ENCODE assay signal across 1 cellular context in the genomic region with DNA sequence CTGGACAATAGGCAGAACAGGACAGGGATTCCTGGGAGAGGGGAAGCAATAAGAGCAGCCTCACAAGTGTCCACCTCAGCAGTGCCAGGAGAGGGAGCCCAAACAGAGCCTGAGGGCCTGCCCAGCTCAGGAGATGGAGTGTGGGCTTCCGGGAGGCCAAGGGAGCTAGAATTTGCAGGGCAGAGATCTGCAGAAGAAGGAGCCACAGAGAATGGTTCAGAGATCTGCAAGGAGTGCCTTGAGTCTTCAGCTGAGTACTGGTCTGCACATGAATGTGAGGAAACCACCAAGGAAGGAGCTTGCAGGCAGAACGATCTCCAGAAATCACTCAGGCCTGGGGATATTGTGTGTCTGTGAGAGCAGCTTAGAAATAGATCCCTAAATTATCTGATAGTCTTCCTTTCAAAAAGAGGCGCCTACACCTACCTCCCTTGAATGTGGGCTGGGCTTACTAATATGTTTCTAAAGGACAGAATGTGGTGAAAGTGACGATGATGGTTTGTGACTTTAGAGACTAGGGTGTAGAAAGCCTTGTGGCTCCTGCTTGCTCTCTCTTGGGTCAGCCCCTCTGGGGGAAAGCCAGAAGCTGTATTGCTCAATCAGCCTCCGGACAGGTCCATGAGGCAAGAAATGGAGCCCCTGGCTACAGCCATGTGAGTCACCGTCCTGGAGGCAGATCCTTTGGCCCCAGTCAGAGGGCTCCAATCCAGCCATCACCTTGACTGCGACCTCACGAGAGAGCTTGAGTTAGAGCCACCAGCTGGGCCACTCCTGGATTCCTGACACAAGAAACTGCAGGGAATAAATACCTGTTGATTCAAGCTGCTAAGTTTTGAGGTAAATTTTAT.
TF ChIP-seq lines count a peak whose summit lies in the region.

No MANE protein-coding gene starts in this region.

TF ChIP-seq in SK-N-SH, 30 proteins besides CTCF, POLR2A, EP300 and RAD21:
- TF ChIP-seq RCOR1 (IDR thresholded peaks at IDR 0.05; ENCODE audit: low read length) (no peak), SMC3 (IDR thresholded peaks at IDR 0.05; ENCODE audit: low read depth, low read length) (peak; percentile 82), MXI1 (IDR thresholded peaks at IDR 0.05; ENCODE audit: low read depth, low read length) (no peak), EZH2phosphoT487 (IDR thresholded peaks at IDR 0.05; ENCODE audit: borderline replicate concordance, low read depth) (no peak), FOSL2 (IDR thresholded peaks at IDR 0.05; ENCODE audit: borderline replicate concordance, low read depth) (no peak), POLR2AphosphoS5 (IDR thresholded peaks at IDR 0.05; ENCODE audit: low read depth, low read length) (no peak), TCF12 (IDR thresholded peaks at IDR 0.05) (peak; percentile 20; the same call in 1 of the 2 replicates), SIN3A (IDR thresholded peaks at IDR 0.05; ENCODE audit: borderline replicate concordance, low read depth, low read length) (no peak), MAX (IDR thresholded peaks at IDR 0.05; ENCODE audit: low read depth) (0 out of 2 replicates have a peak, but pooled peaks have one; percentile 9), ELF1 (IDR thresholded peaks at IDR 0.05) (0 out of 2 replicates have a peak, but pooled peaks have one; percentile 29), ZBTB33 (IDR thresholded peaks at IDR 0.05; ENCODE audit: borderline replicate concordance, low read depth) (no peak)
- TF ChIP-seq, protein P1, sequence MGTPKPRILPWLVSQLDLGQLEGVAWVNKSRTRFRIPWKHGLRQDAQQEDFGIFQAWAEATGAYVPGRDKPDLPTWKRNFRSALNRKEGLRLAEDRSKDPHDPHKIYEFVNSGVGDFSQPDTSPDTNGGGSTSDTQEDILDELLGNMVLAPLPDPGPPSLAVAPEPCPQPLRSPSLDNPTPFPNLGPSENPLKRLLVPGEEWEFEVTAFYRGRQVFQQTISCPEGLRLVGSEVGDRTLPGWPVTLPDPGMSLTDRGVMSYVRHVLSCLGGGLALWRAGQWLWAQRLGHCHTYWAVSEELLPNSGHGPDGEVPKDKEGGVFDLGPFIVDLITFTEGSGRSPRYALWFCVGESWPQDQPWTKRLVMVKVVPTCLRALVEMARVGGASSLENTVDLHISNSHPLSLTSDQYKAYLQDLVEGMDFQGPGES (IDR thresholded peaks at IDR 0.05; ENCODE audit: low read depth, low read length), result no peak
- TF ChIP-seq, protein P2, sequence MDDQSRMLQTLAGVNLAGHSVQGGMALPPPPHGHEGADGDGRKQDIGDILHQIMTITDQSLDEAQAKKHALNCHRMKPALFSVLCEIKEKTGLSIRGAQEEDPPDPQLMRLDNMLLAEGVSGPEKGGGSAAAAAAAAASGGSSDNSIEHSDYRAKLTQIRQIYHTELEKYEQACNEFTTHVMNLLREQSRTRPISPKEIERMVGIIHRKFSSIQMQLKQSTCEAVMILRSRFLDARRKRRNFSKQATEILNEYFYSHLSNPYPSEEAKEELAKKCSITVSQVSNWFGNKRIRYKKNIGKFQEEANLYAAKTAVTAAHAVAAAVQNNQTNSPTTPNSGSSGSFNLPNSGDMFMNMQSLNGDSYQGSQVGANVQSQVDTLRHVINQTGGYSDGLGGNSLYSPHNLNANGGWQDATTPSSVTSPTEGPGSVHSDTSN (IDR thresholded peaks at IDR 0.05), result no peak; the same call in 1 of the 2 replicates
